Comparison of ENCODE assay signal across 13 cellular contexts in genomic region chr1:28392027-28392652, GRCh38. TPM values are rescaled to one million over a fixed set of nuclear protein-coding genes. Genes with fewer than 3 reads are reported as not detected.
DNase-seq lines count a peak whose midpoint lies in the region; ATAC-seq, FAIRE-seq and TF ChIP-seq lines count a peak whose summit lies in the region.
"Had no signal": no experiment of that assay in that cellular context is flagged by ENCODE, and none has a peak within 500 bp of the region (broad histone marks: within the 10 kb centered on the region; RNA-seq: fewer than 3 reads in every experiment).

No MANE protein-coding gene starts in this region.

- intact Hi-C loops in activated CD4-positive, alpha-beta T cell treated with anti-CD3 and anti-CD28 coated beads for 36 hours (cut with DNase I, micrococcal nuclease): no loop called here
- intact Hi-C loops in kidney (cut with DNase I): no loop called here

- H3K9ac ChIP-seq in smooth muscle cell (ENCODE audit: low read depth) (no peak overlapping the region), kidney (ENCODE audit: low read length in 2 of 2) (no peak overlapping the region)

- peaks cover 77% of the 10 kb centered on the region for H3K79me2 ChIP-seq in smooth muscle cell (ENCODE audit: low read depth)

- TF ChIP-seq CTCF in fibroblast of mammary gland (conservative IDR thresholded peaks at IDR 0.05; ENCODE audit: control insufficient read depth, insufficient read depth, low read depth, low read length): no peak
- no peak for TF ChIP-seq CTCF in smooth muscle cell (IDR thresholded peaks at IDR 0.05; ENCODE audit: borderline replicate concordance, insufficient read depth, poor library complexity, severe bottlenecking)
- no peak for TF ChIP-seq CTCF in kidney (IDR thresholded peaks at IDR 0.05; ENCODE audit: borderline replicate concordance, extremely low read depth, insufficient read depth)

- ATAC-seq in activated CD4-positive, alpha-beta T cell treated with anti-CD3 and anti-CD28 coated beads for 36 hours: no peak
- no peak for ATAC-seq in stimulated activated effector memory CD8-positive, alpha-beta T cell treated with anti-CD3 and anti-CD28 coated beads, Interleukin-12 subunit alpha, Interleukin-12 subunit beta, amount 100 ng/mL, for 72 hours

- no peaks in the 10 kb centered on the region for H3K27me3 ChIP-seq in smooth muscle cell (ENCODE audit: low read depth)
- H3K27me3 ChIP-seq: transverse colon had no signal

- peaks cover 77% of the 10 kb centered on the region for H4K20me1 ChIP-seq in smooth muscle cell (ENCODE audit: low read depth)

- no peak for DNase-seq in activated CD4-positive, alpha-beta T cell treated with anti-CD3 and anti-CD28 coated beads for 36 hours
- no peak for DNase-seq in activated CD4-positive, alpha-beta T cell treated with anti-CD3 and anti-CD28 coated beads, Interleukin-2, amount 50 U/mL, for 1 hour
- DNase-seq in RKO (ENCODE audit: low spot score) (peak; percentile 67), fibroblast of mammary gland (ENCODE audit: low read depth) (peak; percentile 91), smooth muscle cell (lab: John Stamatoyannopoulos, UW; ENCODE audit: unreplicated experiment) (no peak), ureter (ENCODE audit: low spot score) (no peak), kidney (no peak)
- DNase-seq in stimulated activated effector memory CD8-positive, alpha-beta T cell treated with anti-CD3 and anti-CD28 coated beads, Interleukin-12 subunit alpha, Interleukin-12 subunit beta, amount 100 ng/mL, for 72 hours (ENCODE audit: low spot score in 2 of 2): no peak
- DNase-seq: activated CD8-positive, alpha-beta memory T cell treated with anti-CD3 and anti-CD28 coated beads for 24 hours; stimulated activated CD4-positive, alpha-beta T cell treated with anti-CD3 and anti-CD28 coated beads, Interleukin-4, amount 100 ng/mL, for 4 hours; transverse colon had no signal

- CTCF ChIA-PET in activated CD4-positive, alpha-beta T cell treated with anti-CD3 and anti-CD28 coated beads for 36 hours (lab: Charles Lee): no interaction called here

- H2AFZ ChIP-seq in smooth muscle cell (ENCODE audit: low read depth): no peak overlapping the region

- 21% methylated on average over 6 of the region's 6 CpGs for WGBS in smooth muscle cell (ENCODE audit: low lambda C conversion rate)

- H3K4me1 ChIP-seq in smooth muscle cell (ENCODE audit: low read depth) (no peaks in the 10 kb centered on the region), kidney (ENCODE audit: control insufficient read depth in 1 of 2, insufficient read depth in 1 of 2, low read depth in 1 of 2, low read length in 2 of 2) (no peaks in the 10 kb centered on the region)

- H3K36me3 ChIP-seq in smooth muscle cell (ENCODE audit: low read depth): no peaks in the 10 kb centered on the region
- H3K36me3 ChIP-seq in kidney (ENCODE audit: control insufficient read depth in 1 of 2, insufficient read depth in 2 of 2, low read length in 2 of 2): no peaks in the 10 kb centered on the region
- H3K36me3 ChIP-seq: transverse colon had no signal

- H3K9me3 ChIP-seq in smooth muscle cell (replicated peaks; ENCODE audit: low read depth) (no peaks in the 10 kb centered on the region), kidney (ENCODE audit: control insufficient read depth in 1 of 2, low read length in 2 of 2) (no peaks in the 10 kb centered on the region)
- H3K9me3 ChIP-seq: transverse colon had no signal

- H3F3A ChIP-seq in smooth muscle cell (ENCODE audit: low read depth): no peaks in the 10 kb centered on the region

- no peak for FAIRE-seq in kidney (lab: Jason Lieb, UNC)
- FAIRE-seq: A204.1 had no signal

- H3K4me3 Mint-ChIP-seq in activated CD4-positive, alpha-beta T cell treated with anti-CD3 and anti-CD28 coated beads for 36 hours: no peak overlapping the region
- no peak overlapping the region for H3K4me3 Mint-ChIP-seq in stimulated activated effector memory CD8-positive, alpha-beta T cell treated with anti-CD3 and anti-CD28 coated beads, Interleukin-12 subunit alpha, Interleukin-12 subunit beta, amount 100 ng/mL, for 72 hours
- H3K4me3 Mint-ChIP-seq: neural crest cell had no signal

- POLR2A ChIA-PET in activated CD4-positive, alpha-beta T cell treated with anti-CD3 and anti-CD28 coated beads for 36 hours (lab: Charles Lee): interaction anchor here (0.7 kb wide), 2 partner anchors 97 to 99 kb away, joined by 4 to 5 read pairs; no protein-coding TSS in a partner anchor

- peak overlapping the region; percentile 47 for H3K27ac Mint-ChIP-seq in activated CD4-positive, alpha-beta T cell treated with anti-CD3 and anti-CD28 coated beads for 36 hours
- H3K27ac Mint-ChIP-seq in stimulated activated effector memory CD8-positive, alpha-beta T cell treated with anti-CD3 and anti-CD28 coated beads, Interleukin-12 subunit alpha, Interleukin-12 subunit beta, amount 100 ng/mL, for 72 hours: no peak overlapping the region

- H3K4me1 Mint-ChIP-seq in activated CD4-positive, alpha-beta T cell treated with anti-CD3 and anti-CD28 coated beads for 36 hours: peaks cover 15% of the 10 kb centered on the region
- no peaks in the 10 kb centered on the region for H3K4me1 Mint-ChIP-seq in stimulated activated effector memory CD8-positive, alpha-beta T cell treated with anti-CD3 and anti-CD28 coated beads, Interleukin-12 subunit alpha, Interleukin-12 subunit beta, amount 100 ng/mL, for 72 hours

- H3K27ac ChIP-seq in smooth muscle cell (ENCODE audit: low read depth) (peak overlapping the region; percentile 83), kidney (ENCODE audit: low read depth in 2 of 2, low read length in 2 of 2) (no peak overlapping the region)
- H3K27ac ChIP-seq: transverse colon had no signal

- peak overlapping the region; percentile 79 for H3K4me2 ChIP-seq in smooth muscle cell

- H3K36me3 Mint-ChIP-seq in activated CD4-positive, alpha-beta T cell treated with anti-CD3 and anti-CD28 coated beads for 36 hours (ENCODE audit: low read depth): peaks cover 5% of the 10 kb centered on the region
- peaks cover 21% of the 10 kb centered on the region for H3K36me3 Mint-ChIP-seq in stimulated activated effector memory CD8-positive, alpha-beta T cell treated with anti-CD3 and anti-CD28 coated beads, Interleukin-12 subunit alpha, Interleukin-12 subunit beta, amount 100 ng/mL, for 72 hours

- H3K9me3 Mint-ChIP-seq in activated CD4-positive, alpha-beta T cell treated with anti-CD3 and anti-CD28 coated beads for 36 hours (ENCODE audit: low read depth): no peaks in the 10 kb centered on the region
- no peaks in the 10 kb centered on the region for H3K9me3 Mint-ChIP-seq in stimulated activated effector memory CD8-positive, alpha-beta T cell treated with anti-CD3 and anti-CD28 coated beads, Interleukin-12 subunit alpha, Interleukin-12 subunit beta, amount 100 ng/mL, for 72 hours
- H3K9me3 Mint-ChIP-seq: neural crest cell had no signal

- H3K27me3 Mint-ChIP-seq in activated CD4-positive, alpha-beta T cell treated with anti-CD3 and anti-CD28 coated beads for 36 hours: no peaks in the 10 kb centered on the region

- H3K4me3 ChIP-seq in fibroblast of mammary gland (ENCODE audit: control insufficient read depth, low read depth, low read length) (no peak overlapping the region), smooth muscle cell (peak overlapping the region; percentile 1), kidney (ENCODE audit: low read length in 2 of 2) (no peak overlapping the region)
- H3K4me3 ChIP-seq: transverse colon had no signal

RNA-seq across cellular contexts. Expression of gene PHACTR4, which starts 22.6 kb away (rescaled TPM):
- 10 to 100 TPM; 23.0 to 30.1 TPM for total RNA-seq in activated CD4-positive, alpha-beta T cell treated with anti-CD3 and anti-CD28 coated beads for 36 hours
- total RNA-seq in smooth muscle cell (14.1 and 20.2 TPM in 2 replicates), ureter (44.1 TPM), kidney (51.5 TPM)
- polyA plus RNA-seq in smooth muscle cell (15.2 and 22.2 TPM in 2 replicates), kidney (ENCODE audit: insufficient read depth, low read depth, low replicate concordance) (23.2 TPM)

Comparison
In these comparisons a context has a peak if more than half of its experiments do, and no peak if none do; other contexts are left out.
1. DNase-seq: peak in RKO (single experiment) and fibroblast of mammary gland (single experiment); none in activated CD4-positive, alpha-beta T cell treated with anti-CD3 and anti-CD28 coated beads for 36 hours (single experiment), activated CD4-positive, alpha-beta T cell treated with anti-CD3 and anti-CD28 coated beads, Interleukin-2, amount 50 U/mL, for 1 hour (single experiment), smooth muscle cell (single experiment), stimulated activated effector memory CD8-positive, alpha-beta T cell treated with anti-CD3 and anti-CD28 coated beads, Interleukin-12 subunit alpha, Interleukin-12 subunit beta, amount 100 ng/mL, for 72 hours (0 of 2), ureter (single experiment) and kidney (single experiment).